ENCODE assay signal across 23 cellular contexts in the genomic region with DNA sequence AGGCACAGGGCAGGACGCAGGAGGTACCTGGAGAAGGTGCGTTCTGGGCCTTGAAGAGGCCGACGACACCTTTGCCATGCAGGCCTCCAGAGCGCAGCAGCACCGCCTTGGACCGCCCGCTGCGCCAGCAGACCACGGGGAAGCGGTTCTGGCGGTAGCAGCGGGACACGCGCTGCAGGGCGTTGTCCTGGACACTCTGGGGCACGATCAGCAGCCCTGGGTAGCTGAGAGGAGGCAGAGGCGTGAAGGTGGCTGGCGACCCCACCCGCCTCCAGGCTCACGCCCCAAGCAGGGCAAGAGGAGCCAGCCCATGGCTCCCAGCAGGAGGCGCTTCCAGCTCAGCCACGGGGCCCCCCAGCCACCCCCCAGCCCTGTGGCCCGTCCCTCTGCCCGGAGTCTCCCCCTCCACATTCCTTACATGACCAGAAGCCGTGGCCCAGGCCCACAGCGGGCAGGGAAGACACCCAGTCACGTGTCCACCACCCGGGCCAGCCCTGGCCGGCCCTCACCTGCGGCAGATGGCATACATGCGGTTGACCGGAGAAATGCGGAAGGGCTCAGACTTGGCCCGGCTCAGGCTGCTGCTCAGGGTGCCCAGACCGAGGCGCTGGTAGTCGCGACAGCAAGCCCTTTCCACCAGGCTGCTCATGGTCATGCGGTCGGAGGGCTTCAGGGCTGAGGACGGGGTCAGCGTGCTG. TPM values are rescaled to one million over a fixed set of nuclear protein-coding genes. Genes with fewer than 3 reads are reported as not detected.
DNase-seq lines count a peak whose midpoint lies in the region; ATAC-seq and TF ChIP-seq lines count a peak whose summit lies in the region.
"Had no signal": no experiment of that assay in that cellular context is flagged by ENCODE, and none has a peak within 500 bp of the region (broad histone marks: within the 10 kb centered on the region; RNA-seq: fewer than 3 reads in every experiment).

No MANE protein-coding gene starts in this region.

- H3K4me3 Mint-ChIP-seq in CD4-positive, alpha-beta T cell, result no peak overlapping the region
- no peak overlapping the region for H3K4me3 Mint-ChIP-seq in activated naive CD8-positive, alpha-beta T cell treated with anti-CD3 and anti-CD28 coated beads for 36 hours
- H3K4me3 Mint-ChIP-seq: nephron; stimulated activated naive CD8-positive, alpha-beta T cell treated with anti-CD3 and anti-CD28 coated beads, Interleukin-15, amount 100 ng/mL, for 72 hours had no signal

- TF ChIP-seq CTCF in CD4-positive, alpha-beta T cell (IDR thresholded peaks at IDR 0.05), result no peak
- no peak for TF ChIP-seq CTCF in HCT116 (IDR thresholded peaks at IDR 0.05 in 2 of 3, conservative IDR thresholded peaks at IDR 0.05 in 1 of 3; ENCODE audit: borderline replicate concordance in 1 of 3, insufficient read depth in 1 of 3, low read depth in 2 of 3, low read length in 2 of 3)

- no peak overlapping the region for H3K9ac ChIP-seq in HCT116 (ENCODE audit: low read length)

- H3K4me2 ChIP-seq in HCT116 (ENCODE audit: low read length), result no peak overlapping the region

- no peaks in the 10 kb centered on the region for H3K27me3 ChIP-seq in CD4-positive, alpha-beta T cell (ENCODE audit: control insufficient read depth, insufficient read depth, low read length)
- H3K27me3 ChIP-seq in HCT116 (ENCODE audit: insufficient read depth, low read length), result no peaks in the 10 kb centered on the region
- H3K27me3 ChIP-seq: adrenal gland, pancreas, tibial nerve had no signal

- peaks cover 19 to 31% of the 10 kb centered on the region in 2 experiments; a peak in 3 of 4 replicates for H3K36me3 ChIP-seq in HCT116 (ENCODE audit: control insufficient read depth in 1 of 2, insufficient read depth in 2 of 2, low read length in 2 of 2)

- peak; percentile 42 for ATAC-seq in CD4-positive, alpha-beta T cell (ENCODE audit: poor library complexity)
- ATAC-seq in HCT116 (no peak), SK-N-SH treated with all-trans-retinoic acid at 6 μM for 48 hours (no peak)
- ATAC-seq: right cardiac atrium; stimulated activated naive CD8-positive, alpha-beta T cell treated with anti-CD3 and anti-CD28 coated beads, Interleukin-15, amount 100 ng/mL, for 72 hours had no signal

- no peaks in the 10 kb centered on the region for H3K9me2 ChIP-seq in HCT116 (ENCODE audit: insufficient read depth)

- H3K4me3 ChIP-seq in HCT116 (replicated peaks in 1 of 2; ENCODE audit: low read depth in 1 of 2, low read length in 2 of 2), result no peak overlapping the region
- H3K4me3 ChIP-seq: adrenal gland, pancreas, tibial nerve had no signal

- H2AFZ ChIP-seq in HCT116 (ENCODE audit: low read depth, low read length, poor library complexity, severe bottlenecking), result no peak overlapping the region

- BruUV-seq in HCT116 (replicated peaks; lab: Mats Ljungman, UMichigan), result TSS peak; percentile 31

- peaks cover 74% of the 10 kb centered on the region for H3K36me3 Mint-ChIP-seq in CD4-positive, alpha-beta T cell (ENCODE audit: low read depth)
- H3K36me3 Mint-ChIP-seq in activated naive CD8-positive, alpha-beta T cell treated with anti-CD3 and anti-CD28 coated beads for 36 hours, result peaks cover 13% of the 10 kb centered on the region

- DNase-seq in CD4-positive, alpha-beta T cell, result no peak
- DNase-seq in HCT116 (ENCODE audit: low read depth, low spot score) (no peak), cerebellum (ENCODE audit: low spot score) (peak; percentile 93), HEK293T (ENCODE audit: extremely low spot score) (no peak)
- DNase-seq in activated naive CD8-positive, alpha-beta T cell treated with anti-CD3 and anti-CD28 coated beads for 36 hours, result no peak
- DNase-seq: 8988T; activated gamma-delta T cell treated with Interleukin-2 at 50 U/mL for 16 hours; activated T-cell treated with anti-CD3 and anti-CD28 coated beads, Interleukin-2, amount 50 U/mL, for 1 hour; adrenal gland; DMS79 treated with DMSO at 0.1 percent for 48 hours; head of caudate nucleus; mesendoderm; NCI-H1105; NCI-H2029 treated with DMSO at 0.1 percent for 48 hours; NCI-H345; pancreas; right cardiac atrium; stimulated activated naive CD8-positive, alpha-beta T cell treated with anti-CD3 and anti-CD28 coated beads, Interleukin-15, amount 100 ng/mL, for 72 hours; T-helper 1 cell had no signal

- H3K4me1 ChIP-seq in HCT116 (ENCODE audit: control insufficient read depth in 1 of 2, insufficient read depth in 2 of 2, low read length in 2 of 2), result no peaks in the 10 kb centered on the region
- H3K4me1 ChIP-seq: adrenal gland, pancreas, tibial nerve had no signal

- no peaks in the 10 kb centered on the region for H3K9me3 Mint-ChIP-seq in CD4-positive, alpha-beta T cell
- H3K9me3 Mint-ChIP-seq in activated naive CD8-positive, alpha-beta T cell treated with anti-CD3 and anti-CD28 coated beads for 36 hours, result no peaks in the 10 kb centered on the region
- H3K9me3 Mint-ChIP-seq: nephron; stimulated activated naive CD8-positive, alpha-beta T cell treated with anti-CD3 and anti-CD28 coated beads, Interleukin-15, amount 100 ng/mL, for 72 hours had no signal

- TF ChIP-seq RAD21 in HCT116 (IDR thresholded peaks at IDR 0.05; ENCODE audit: low read depth), result no peak

- no peak overlapping the region for H3K27ac ChIP-seq in CD4-positive, alpha-beta T cell (ENCODE audit: low read depth, low read length)
- H3K27ac ChIP-seq in HCT116 (ENCODE audit: low read depth, low read length), result no peak overlapping the region
- H3K27ac ChIP-seq: adrenal gland, pancreas, tibial nerve had no signal

- no peaks in the 10 kb centered on the region for H3K9me3 ChIP-seq in CD4-positive, alpha-beta T cell (ENCODE audit: control insufficient read depth, low read length)
- H3K9me3 ChIP-seq in HCT116 (ENCODE audit: control insufficient read depth in 1 of 2, insufficient read depth in 1 of 2, low read depth in 1 of 2, low read length in 2 of 2), result no peaks in the 10 kb centered on the region
- H3K9me3 ChIP-seq: adrenal gland, pancreas, tibial nerve had no signal

- no peaks in the 10 kb centered on the region for H3K27me3 Mint-ChIP-seq in CD4-positive, alpha-beta T cell
- no peaks in the 10 kb centered on the region for H3K27me3 Mint-ChIP-seq in activated naive CD8-positive, alpha-beta T cell treated with anti-CD3 and anti-CD28 coated beads for 36 hours
- H3K27me3 Mint-ChIP-seq: stimulated activated naive CD8-positive, alpha-beta T cell treated with anti-CD3 and anti-CD28 coated beads, Interleukin-15, amount 100 ng/mL, for 72 hours had no signal

- RAD21 ChIA-PET in HCT116 (lab: Charles Lee; ENCODE audit: low non-redundant PET in 1 of 2, low total read pairs in 2 of 2, uncharacterized antibody in 2 of 2, unreplicated experiment in 2 of 2), result no interaction called here

- CTCF ChIA-PET in CD4-positive, alpha-beta T cell (lab: Charles Lee), result interaction anchor here (1.6 kb wide), 2 partner anchors 39 to 66 kb away, joined by 3 read pairs; a partner anchor contains a TSS
- CTCF ChIA-PET in HCT116 (lab: Charles Lee) (no interaction called here), HEK293T (lab: Yijun Ruan, JAX) (no interaction called here)

- intact Hi-C loops in CD4-positive, alpha-beta T cell (cut with DNase I, micrococcal nuclease), result loop anchor here in 1 of 2 experiments (2.0 kb wide), 1 partner anchor 37 kb away; no protein-coding TSS in a partner anchor
- intact Hi-C loops in HCT116 (cut with micrococcal nuclease), result no loop called here

- no peak for TF ChIP-seq POLR2A in HCT116 (IDR thresholded peaks at IDR 0.05; ENCODE audit: borderline replicate concordance, extremely low read depth, insufficient read depth, insufficient read length)

- H4K20me1 ChIP-seq in HCT116 (ENCODE audit: insufficient read depth), result no peaks in the 10 kb centered on the region

- no peaks in the 10 kb centered on the region for H3K4me1 Mint-ChIP-seq in CD4-positive, alpha-beta T cell (ENCODE audit: low read depth)
- no peaks in the 10 kb centered on the region for H3K4me1 Mint-ChIP-seq in activated naive CD8-positive, alpha-beta T cell treated with anti-CD3 and anti-CD28 coated beads for 36 hours
- H3K4me1 Mint-ChIP-seq: nephron had no signal

- POLR2A ChIA-PET in CD4-positive, alpha-beta T cell (lab: Charles Lee), result interaction anchor here (0.8 to 1.2 kb wide), 4 partner anchors 9 to 161 kb away, joined by 3 to 4 read pairs (median 4); no protein-coding TSS in a partner anchor
- POLR2A ChIA-PET in HCT116 (lab: Charles Lee) (no interaction called here), HEK293T (lab: Yijun Ruan, JAX) (no interaction called here)

- no peak overlapping the region for H3K27ac Mint-ChIP-seq in CD4-positive, alpha-beta T cell
- no peak overlapping the region for H3K27ac Mint-ChIP-seq in activated naive CD8-positive, alpha-beta T cell treated with anti-CD3 and anti-CD28 coated beads for 36 hours
- H3K27ac Mint-ChIP-seq: nephron had no signal

- no peaks in the 10 kb centered on the region for H3K79me2 ChIP-seq in HCT116 (ENCODE audit: insufficient read depth, low read length)

TF ChIP-seq in HCT116, 20 proteins besides CTCF, POLR2A, EP300 and RAD21 (continues in another document):
- TF ChIP-seq FOSL1 (IDR thresholded peaks at IDR 0.05; ENCODE audit: low read depth), result no peak

TF ChIP-seq in HEK293T, 16 proteins besides CTCF, POLR2A, EP300 and RAD21 (continues in another document):
- TF ChIP-seq SUZ12 (IDR thresholded peaks at IDR 0.05) (no peak), FOXA1 (IDR thresholded peaks at IDR 0.05) (no peak)

TF ChIP-seq in SK-N-SH treated with all-trans-retinoic acid at 6 μM for 48 hours, 23 proteins besides CTCF, POLR2A, EP300 and RAD21 (continues in another document):
- TF ChIP-seq ZNF565 (CRISPR knock-in tag; conservative IDR thresholded peaks at IDR 0.05; ENCODE audit: low read depth), result no peak

RNA-seq across cellular contexts. Expression of a gene that starts 15.2 kb away (rescaled TPM):
- total RNA-seq in CD4-positive, alpha-beta T cell, result 100 to 1,000 TPM; 220 to 227 TPM
- total RNA-seq in HCT116 (2021; ENCODE audit: unreplicated experiment) (91.1 TPM), cerebellum (71.0 TPM)
- polyA plus RNA-seq in HCT116 (2012), result 42.3 and 66.1 TPM in 2 replicates
- 100 to 1,000 TPM; 101 to 102 TPM for total RNA-seq in activated naive CD8-positive, alpha-beta T cell treated with anti-CD3 and anti-CD28 coated beads for 36 hours

RNA-seq across cellular contexts. Expression of a gene that starts 21.8 kb away (rescaled TPM):
- 1 to 10 TPM; 1.1 to 1.6 TPM for total RNA-seq in CD4-positive, alpha-beta T cell
- total RNA-seq in HCT116 (2021; ENCODE audit: unreplicated experiment) (12.8 TPM), cerebellum (0.09 TPM)
- 11.4 and 12.1 TPM in 2 replicates for polyA plus RNA-seq in HCT116 (2012)
- 1 to 10 TPM; 6.7 to 7.5 TPM for total RNA-seq in activated naive CD8-positive, alpha-beta T cell treated with anti-CD3 and anti-CD28 coated beads for 36 hours
- total RNA-seq: tibial nerve had no signal

RNA-seq across cellular contexts. Expression of a gene that starts 27.1 kb away (rescaled TPM):
- total RNA-seq in CD4-positive, alpha-beta T cell, result not detected
- total RNA-seq in HCT116 (2021; ENCODE audit: unreplicated experiment), result 0.39 TPM
- 0.17 and 0.56 TPM in 2 replicates for polyA plus RNA-seq in HCT116 (2012)
- not detected for total RNA-seq in cerebellum
- under 1 TPM in 1 of 2 experiments, not detected in 1; 0.29 TPM for total RNA-seq in activated naive CD8-positive, alpha-beta T cell treated with anti-CD3 and anti-CD28 coated beads for 36 hours
- total RNA-seq: adrenal gland, H4, right cardiac atrium, tibial nerve had no signal
- polyA plus RNA-seq: adrenal gland, right cardiac atrium had no signal

RNA-seq across cellular contexts. Expression of a gene that starts 47.9 kb away (rescaled TPM):
- 100 to 1,000 TPM; 107 to 114 TPM for total RNA-seq in CD4-positive, alpha-beta T cell
- 56.9 TPM for total RNA-seq in HCT116 (2021; ENCODE audit: unreplicated experiment)
- polyA plus RNA-seq in HCT116 (2012), result 42.4 and 45.3 TPM in 2 replicates
- 12.7 TPM for total RNA-seq in cerebellum
- total RNA-seq in activated naive CD8-positive, alpha-beta T cell treated with anti-CD3 and anti-CD28 coated beads for 36 hours, result 10 to 100 TPM; 59.3 to 62.6 TPM

RNA-seq across cellular contexts. Expression of a gene that starts 48.4 kb away (rescaled TPM):
- 100 to 1,000 TPM; 184 to 185 TPM for total RNA-seq in CD4-positive, alpha-beta T cell
- total RNA-seq in HCT116 (2021; ENCODE audit: unreplicated experiment) (99.1 TPM), cerebellum (33.8 TPM)
- polyA plus RNA-seq in HCT116 (2012), result 86.8 and 86.9 TPM in 2 replicates
- total RNA-seq in activated naive CD8-positive, alpha-beta T cell treated with anti-CD3 and anti-CD28 coated beads for 36 hours, result 100 to 1,000 TPM; 143 to 152 TPM
